In the genomic region with DNA sequence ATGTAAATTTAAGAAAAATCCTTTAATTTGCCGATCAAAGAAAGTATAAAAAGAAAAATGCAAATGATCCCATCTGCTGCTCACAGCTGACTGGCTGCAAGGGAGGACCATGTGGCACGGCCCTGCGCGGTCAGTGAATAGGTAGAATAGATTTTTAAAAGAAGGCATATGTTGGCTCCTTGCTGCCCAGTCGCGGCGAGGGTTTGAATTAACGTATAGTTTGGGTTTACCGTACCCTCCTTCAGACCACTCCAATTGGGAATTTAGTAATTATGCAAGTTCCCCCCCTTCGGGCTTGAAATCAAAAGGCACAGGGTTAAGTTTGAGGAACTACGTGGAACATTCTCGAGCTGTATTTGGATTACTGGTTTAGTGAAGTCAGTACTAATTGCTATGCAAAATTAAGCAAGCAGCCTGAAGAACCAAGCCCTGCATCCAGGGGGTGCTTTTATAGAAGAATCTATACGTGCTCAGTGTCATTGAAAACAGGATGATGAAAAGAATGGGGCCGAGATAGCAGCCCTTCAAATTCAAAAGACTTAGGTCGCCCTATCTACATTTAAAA, we compare ENCODE assay signal across 8 cellular contexts. TPM values are rescaled to one million over a fixed set of nuclear protein-coding genes. Genes with fewer than 3 reads are reported as not detected.
DNase-seq lines count a peak whose midpoint lies in the region; ATAC-seq and TF ChIP-seq lines count a peak whose summit lies in the region.

No MANE protein-coding gene starts in this region.

- dilution Hi-C loops in mammary epithelial cell (cut with HindIII; ENCODE audit: low sequenced_read_pairs), result no loop called here

- peak overlapping the region; percentile 64 to 82 (median 68) for H3K4me3 ChIP-seq in mammary epithelial cell (replicated peaks in 1 of 3; ENCODE audit: insufficient read depth in 1 of 3, low read depth in 2 of 3, low read length in 3 of 3)
- H3K4me3 ChIP-seq in left lung, result peak overlapping the region; percentile 55 to 58
- H3K4me3 ChIP-seq in stomach, result peak overlapping the region; percentile 76 to 91 (median 77)

- peak overlapping the region; percentile 96 for H3K4me2 ChIP-seq in mammary epithelial cell (ENCODE audit: insufficient read depth, low read depth, low read length)

- in situ Hi-C loops in mammary epithelial cell (cut with MboI; ENCODE audit: low sequenced_read_pairs in 2 of 2), result no loop called here

- no peaks in the 10 kb centered on the region for H4K20me1 ChIP-seq in mammary epithelial cell (ENCODE audit: insufficient read depth, low read length)

- CTCF ChIA-PET in mammary epithelial cell (lab: Charles Lee; ENCODE audit: low non-redundant PET), result no interaction called here

- TF ChIP-seq EP300 in Ishikawa (IDR thresholded peaks at IDR 0.05; ENCODE audit: borderline replicate concordance), result no peak
- no peak for TF ChIP-seq EP300 in stomach (IDR thresholded peaks at IDR 0.05)

- peaks cover 21% of the 10 kb centered on the region for H3K4me1 ChIP-seq in mammary epithelial cell (ENCODE audit: insufficient read depth, low read length)
- peaks cover 5 to 24% of the 10 kb centered on the region in 2 donors for H3K4me1 ChIP-seq in left lung
- peaks cover 15 to 25% (median 21%) of the 10 kb centered on the region in 4 donors for H3K4me1 ChIP-seq in stomach

- H3K36me3 ChIP-seq in mammary epithelial cell (ENCODE audit: insufficient read depth, low read length) (no peaks in the 10 kb centered on the region), left lung (no peaks in the 10 kb centered on the region), stomach (no peaks in the 10 kb centered on the region)

- H3K9ac ChIP-seq in mammary epithelial cell (ENCODE audit: insufficient read depth, low read length), result peak overlapping the region; percentile 45

- DNase-seq in EH (ENCODE audit: low read depth), result peak; percentile 13
- peak; percentile 48 for DNase-seq in RKO (ENCODE audit: low spot score)
- DNase-seq in mammary epithelial cell, result peak; percentile 16
- DNase-seq in left lung, result peak in 1 of 2 donors; percentile 44
- peak; percentile 57 for DNase-seq in stomach
- no peak for DNase-seq in iPS-NIHi7 (ENCODE audit: extremely low spot score)

- TF ChIP-seq CTCF in mammary epithelial cell (conservative IDR thresholded peaks at IDR 0.05 in 1 of 2, IDR thresholded peaks at IDR 0.05 in 1 of 2; ENCODE audit: extremely low read depth in 1 of 2, insufficient read depth in 1 of 2, low read depth in 1 of 2, low read length in 2 of 2) (no peak), left lung (IDR thresholded peaks at IDR 0.05) (no peak), stomach (IDR thresholded peaks at IDR 0.05) (no peak)

- ATAC-seq in left lung (peak; percentile 68), GM18498 (IDR thresholded peaks at IDR 0.05; ENCODE audit: unreplicated experiment) (no peak)

- WGBS in mammary epithelial cell (ENCODE audit: low coverage, missing lambda C conversion rate), result 18% methylated on average over 15 of the region's 15 CpGs
- WGBS in stomach, 5 donors, result 1 to 3% (median 2%) methylated on average over 15 of the region's 15 CpGs

- intact Hi-C loops in mammary epithelial cell (cut with micrococcal nuclease) (no loop called here), left lung (cut with DNase I) (no loop called here), stomach (cut with DNase I; ENCODE audit: low total_unique reads) (no loop called here)

- no peaks in the 10 kb centered on the region for H3K9me3 ChIP-seq in mammary epithelial cell (replicated peaks; ENCODE audit: insufficient read depth, low read length)
- H3K9me3 ChIP-seq in left lung, result no peaks in the 10 kb centered on the region
- H3K9me3 ChIP-seq in stomach, result no peaks in the 10 kb centered on the region

- TF ChIP-seq POLR2A in stomach (IDR thresholded peaks at IDR 0.05), result no peak

- no TSS peak for BruUV-seq in mammary epithelial cell (replicated peaks; lab: Mats Ljungman, UMichigan)

- H3K27ac ChIP-seq in mammary epithelial cell (ENCODE audit: insufficient read depth, low read depth, low read length), result no peak overlapping the region
- H3K27ac ChIP-seq in left lung, result peak overlapping the region; percentile 41 to 74
- H3K27ac ChIP-seq in stomach, result peak overlapping the region; percentile 75 to 94 (median 87)

- no peak for TF ChIP-seq RAD21 in Ishikawa (IDR thresholded peaks at IDR 0.05; ENCODE audit: low read depth)

- H2AFZ ChIP-seq in mammary epithelial cell (ENCODE audit: low read depth, low read length), result peak overlapping the region; percentile 92

- H3K27me3 ChIP-seq in mammary epithelial cell (ENCODE audit: insufficient read depth, low read length) (no peaks in the 10 kb centered on the region), left lung (peaks cover 0 to 25% of the 10 kb centered on the region in 2 donors), stomach (peaks cover 0 to 23% (median 0%) of the 10 kb centered on the region in 3 donors)

- H3K79me2 ChIP-seq in mammary epithelial cell (ENCODE audit: insufficient read depth, low read length), result peaks cover 13% of the 10 kb centered on the region

TF ChIP-seq in Ishikawa, 13 proteins besides CTCF, POLR2A, EP300 and RAD21:
- TF ChIP-seq ZBTB7A (IDR thresholded peaks at IDR 0.05; ENCODE audit: low read depth), result no peak
- TF ChIP-seq, protein P1, sequence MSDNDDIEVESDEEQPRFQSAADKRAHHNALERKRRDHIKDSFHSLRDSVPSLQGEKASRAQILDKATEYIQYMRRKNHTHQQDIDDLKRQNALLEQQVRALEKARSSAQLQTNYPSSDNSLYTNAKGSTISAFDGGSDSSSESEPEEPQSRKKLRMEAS (IDR thresholded peaks at IDR 0.05), result peak; percentile 72

RNA-seq across cellular contexts. Expression of a gene that starts 1.1 kb away (rescaled TPM):
- total RNA-seq in mammary epithelial cell, result 1 to 10 TPM; 5.6 to 8.2 TPM
- 5.4 TPM for polyA plus RNA-seq in mammary epithelial cell
- polyA minus RNA-seq in mammary epithelial cell, result 15.5 TPM
- 1 to 10 TPM; 3.8 to 5.6 TPM for total RNA-seq in left lung
- total RNA-seq in stomach, result 10 to 100 TPM in 1 of 5 donors, 1 to 10 TPM in 3, under 1 TPM in 1; 0.58 to 10.4 (median 8.0) TPM
- 1 to 10 TPM in 1 of 3 donors, under 1 TPM in 2; 0.92 to 1.1 (median 0.95) TPM for polyA plus RNA-seq in stomach
